8 cellular contexts compared by ENCODE assay signal in the genomic region with DNA sequence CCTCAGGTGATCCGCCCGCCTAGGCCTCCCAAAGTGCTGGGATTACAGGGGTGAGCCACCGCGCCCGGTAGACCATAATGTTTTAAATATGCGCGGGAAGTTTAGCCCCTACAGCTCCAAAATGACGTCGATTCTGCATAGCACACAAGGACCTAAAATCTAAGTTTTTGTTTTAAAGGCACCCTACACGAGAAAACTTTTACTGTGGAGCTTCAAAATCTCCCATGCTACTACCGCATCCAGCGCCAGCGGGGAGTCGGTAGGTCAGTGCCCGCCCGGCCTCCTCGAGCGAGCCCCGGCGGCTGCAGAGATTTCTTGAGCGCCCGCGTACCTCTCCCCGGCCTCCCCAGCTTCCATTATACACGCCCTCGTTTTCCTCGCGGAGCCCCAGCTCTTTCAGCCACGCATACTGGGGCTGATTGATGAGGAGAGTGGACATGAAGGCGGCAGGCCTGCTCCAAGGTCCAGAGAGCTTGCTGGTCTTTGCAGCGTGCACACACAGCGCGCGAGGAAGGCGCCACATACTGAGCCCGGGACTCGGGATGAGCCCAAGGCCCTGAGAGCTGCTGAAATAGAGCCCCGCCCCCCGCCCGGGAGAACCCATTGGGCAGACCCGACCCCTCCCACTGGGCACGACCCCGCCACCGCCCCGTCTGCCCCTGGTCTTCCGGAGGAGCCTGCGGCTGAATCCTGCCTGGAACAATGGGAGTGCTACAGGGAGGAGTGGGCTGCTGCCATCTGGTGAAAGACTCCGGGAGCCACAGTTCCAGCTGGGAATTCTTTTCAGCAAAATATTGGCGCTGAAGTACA. TPM values are rescaled to one million over a fixed set of nuclear protein-coding genes. Genes with fewer than 3 reads are reported as not detected.
A peak's percentile ranks its signal among the peaks of the same experiment; 100 is the strongest.
DNase-seq lines count a peak whose midpoint lies in the region; ATAC-seq and TF ChIP-seq lines count a peak whose summit lies in the region.

TSS of gene ALDH7A1 (minus strand) at position 544 of the 810 bp plus-strand sequence. CDS start at position 523, 21 bp downstream.

- peak within 1 kb of the TSS; percentile 66 for H3K4me3 Mint-ChIP-seq in activated CD8-positive, alpha-beta memory T cell treated with anti-CD3 and anti-CD28 coated beads, Interleukin-2, amount 10 ng/mL, durations not matched to agents 7 days and 5 days
- H3K4me3 Mint-ChIP-seq in endothelial cell (ENCODE audit: unreplicated experiment) (peak within 1 kb of the TSS; percentile 94), memory B cell (peak within 1 kb of the TSS; percentile 91)

- peak; percentile 79 for TF ChIP-seq CTCF in 22Rv1 (IDR thresholded peaks at IDR 0.05)
- TF ChIP-seq CTCF in endothelial cell (IDR thresholded peaks at IDR 0.05; ENCODE audit: unreplicated experiment): no peak

- no peaks in the 10 kb centered on the region for H3K9me3 Mint-ChIP-seq in activated CD8-positive, alpha-beta memory T cell treated with anti-CD3 and anti-CD28 coated beads, Interleukin-2, amount 10 ng/mL, durations not matched to agents 7 days and 5 days (ENCODE audit: low read depth)
- no peaks in the 10 kb centered on the region for H3K9me3 Mint-ChIP-seq in endothelial cell (ENCODE audit: unreplicated experiment)
- no peaks in the 10 kb centered on the region for H3K9me3 Mint-ChIP-seq in memory B cell

- TF ChIP-seq POLR2A in GM18505 (IDR thresholded peaks at IDR 0.05; ENCODE audit: borderline replicate concordance, extremely low read depth, insufficient read depth, insufficient read length): peak; percentile 49

- peak within 1 kb of the TSS; percentile 68 for H3K27ac ChIP-seq in 22Rv1

- ATAC-seq in GM18505 (IDR thresholded peaks at IDR 0.05; ENCODE audit: unreplicated experiment): peak; percentile 84
- ATAC-seq in HG02973 (IDR thresholded peaks at IDR 0.05; ENCODE audit: unreplicated experiment): peak; percentile 68
- peak; percentile 65 for ATAC-seq in activated CD8-positive, alpha-beta memory T cell treated with anti-CD3 and anti-CD28 coated beads, Interleukin-2, amount 10 ng/mL, durations not matched to agents 7 days and 5 days
- peak; percentile 68 for ATAC-seq in memory B cell (ENCODE audit: low read depth)

- H3K4me1 Mint-ChIP-seq in activated CD8-positive, alpha-beta memory T cell treated with anti-CD3 and anti-CD28 coated beads, Interleukin-2, amount 10 ng/mL, durations not matched to agents 7 days and 5 days: peaks cover 13% of the 10 kb centered on the region
- H3K4me1 Mint-ChIP-seq in endothelial cell (ENCODE audit: unreplicated experiment) (peaks cover 24% of the 10 kb centered on the region), memory B cell (peaks cover 11% of the 10 kb centered on the region)

- CTCF ChIA-PET in activated CD8-positive, alpha-beta memory T cell treated with anti-CD3 and anti-CD28 coated beads, Interleukin-2, amount 10 ng/mL, durations not matched to agents 7 days and 5 days (lab: Charles Lee): interaction anchor here (0.7 to 1.7 kb wide), 5 partner anchors 9 to 449 kb away, joined by 3 to 5 read pairs (median 3); no protein-coding TSS in a partner anchor

- DNase-seq in NCI-H460 (ENCODE audit: extremely low read depth, low read depth) (peak; percentile 93), endothelial cell (ENCODE audit: low spot score) (peak; percentile 97), memory B cell (ENCODE audit: low spot score in 2 of 2) (peak in 1 of 2 donors; percentile 32)
- peak; percentile 41 for DNase-seq in activated CD8-positive, alpha-beta memory T cell treated with anti-CD3 and anti-CD28 coated beads, Interleukin-2, amount 10 ng/mL, durations not matched to agents 7 days and 5 days
- peak in 2 of 3 donors; percentile 16 to 59 for DNase-seq in stimulated activated CD4-positive, alpha-beta T cell treated with anti-CD3 and anti-CD28 coated beads, TNF-alpha, amount 100 ng/mL, for 48 hours (ENCODE audit: low read depth in 3 of 3)

- peaks cover 1% of the 10 kb centered on the region for H3K36me3 Mint-ChIP-seq in activated CD8-positive, alpha-beta memory T cell treated with anti-CD3 and anti-CD28 coated beads, Interleukin-2, amount 10 ng/mL, durations not matched to agents 7 days and 5 days
- H3K36me3 Mint-ChIP-seq in endothelial cell (ENCODE audit: low read depth, unreplicated experiment) (peaks cover 4% of the 10 kb centered on the region), memory B cell (no peaks in the 10 kb centered on the region)

- H3K27ac Mint-ChIP-seq in activated CD8-positive, alpha-beta memory T cell treated with anti-CD3 and anti-CD28 coated beads, Interleukin-2, amount 10 ng/mL, durations not matched to agents 7 days and 5 days: no peak within 1 kb of the TSS
- peak within 1 kb of the TSS; percentile 98 for H3K27ac Mint-ChIP-seq in endothelial cell (ENCODE audit: unreplicated experiment)
- H3K27ac Mint-ChIP-seq in memory B cell: no peak within 1 kb of the TSS

- peaks cover 35% of the 10 kb centered on the region for H3K27me3 Mint-ChIP-seq in activated CD8-positive, alpha-beta memory T cell treated with anti-CD3 and anti-CD28 coated beads, Interleukin-2, amount 10 ng/mL, durations not matched to agents 7 days and 5 days
- peaks cover 2% of the 10 kb centered on the region for H3K27me3 Mint-ChIP-seq in endothelial cell (ENCODE audit: unreplicated experiment)
- H3K27me3 Mint-ChIP-seq in memory B cell: peaks cover 5% of the 10 kb centered on the region

RNA-seq across cellular contexts. Expression of gene ALDH7A1, which starts in this region (rescaled TPM):
- total RNA-seq in NCI-H460 (2014; rRNA removed; shearing (Covaris generic)): 21.2 and 27.2 TPM in 2 replicates
- polyA plus RNA-seq in NCI-H460 (2014; cell fraction: nucleus; rRNA removed): 27.1 and 38.6 TPM in 2 replicates
- total RNA-seq in activated CD8-positive, alpha-beta memory T cell treated with anti-CD3 and anti-CD28 coated beads, Interleukin-2, amount 10 ng/mL, durations not matched to agents 7 days and 5 days: 1 to 10 TPM; 2.6 to 2.8 TPM
- total RNA-seq in endothelial cell (ENCODE audit: unreplicated experiment): 76.6 TPM
